ENCODE assay signal across 25 cellular contexts in the genomic region with DNA sequence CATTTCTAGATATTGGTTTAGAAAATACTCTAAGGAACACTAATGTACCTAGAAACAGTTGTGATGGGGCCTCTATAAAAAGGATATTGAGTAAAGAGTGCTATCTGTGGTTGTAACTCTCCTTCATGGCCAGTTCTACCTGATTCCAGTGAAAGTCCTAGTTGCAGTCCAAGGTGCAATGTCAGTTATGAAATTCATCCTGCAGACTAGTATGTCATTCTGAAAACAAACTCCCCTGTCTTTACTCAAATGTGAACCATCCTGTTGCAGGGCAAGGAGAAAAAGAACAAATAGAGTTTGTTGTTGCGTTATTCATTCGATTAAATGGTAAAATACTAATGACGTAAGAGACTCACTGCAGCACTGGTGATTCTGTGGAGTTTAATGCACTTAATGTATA.
"Had no signal": no experiment of that assay in that cellular context is flagged by ENCODE, and none has a peak within 500 bp of the region (broad histone marks: within the 10 kb centered on the region; RNA-seq: fewer than 3 reads in every experiment).

No MANE protein-coding gene starts in this region.

- H3K4me3 ChIP-seq: coronary artery, esophagus muscularis mucosa, gastrocnemius medialis had no signal

- H3K27me3 ChIP-seq: brain microvascular endothelial cell, esophagus muscularis mucosa, foreskin keratinocyte, gastrocnemius medialis had no signal

- H3K4me1 ChIP-seq: esophagus muscularis mucosa, foreskin keratinocyte had no signal

- H3K9me3 ChIP-seq: esophagus muscularis mucosa, gastrocnemius medialis had no signal

- H3K27ac ChIP-seq: brain microvascular endothelial cell, coronary artery, esophagus muscularis mucosa, foreskin keratinocyte, gastrocnemius medialis had no signal

- H3K36me3 ChIP-seq: brain microvascular endothelial cell had no signal

- ATAC-seq: activated T-cell treated with anti-CD3 and anti-CD28 coated beads, Interleukin-2, amount 50 U/mL, for 4 hours; activated T-helper 17 cell treated with anti-CD3 and anti-CD28 coated beads, Interleukin-2, amount 50 U/mL, for 72 hours; effector memory CD8-positive, alpha-beta T cell; foreskin keratinocyte; gastrocnemius medialis had no signal

- DNase-seq: activated CD4-positive, alpha-beta memory T cell treated with anti-CD3 and anti-CD28 coated beads, Interleukin-2, amount 10 ng/mL, durations not matched to agents 7 days and 5 days; activated CD4-positive, alpha-beta T cell treated with anti-CD3 and anti-CD28 coated beads for 1 hour; activated CD4-positive, alpha-beta T cell treated with anti-CD3 and anti-CD28 coated beads for 4 hours; activated CD4-positive, alpha-beta T cell treated with anti-CD3 and anti-CD28 coated beads, Interleukin-2, amount 10 ng/mL, durations not matched to agents 7 days and 5 days; activated CD4-positive, alpha-beta T cell treated with anti-CD3 and anti-CD28 coated beads, Interleukin-2, amount 50 U/mL, for 4 hours; activated CD8-positive, alpha-beta memory T cell treated with anti-CD3 and anti-CD28 coated beads, Interleukin-2, amount 50 U/mL, for 48 hours; activated effector memory CD4-positive, alpha-beta T cell treated with Interleukin-2 at 50 U/mL for 16 hours; activated gamma-delta T cell treated with Interleukin-2 at 50 U/mL for 16 hours; activated naive CD4-positive, alpha-beta T cell treated with anti-CD3 and anti-CD28 coated beads, Interleukin-2, amount 50 U/mL, for 16 hours; activated naive CD4-positive, alpha-beta T cell treated with Interleukin-2 at 50 U/mL for 16 hours; activated T-cell treated with anti-CD3 and anti-CD28 coated beads for 4 hours; activated T-cell treated with anti-CD3 and anti-CD28 coated beads, Interleukin-2, amount 50 U/mL, for 4 hours; amniotic stem cell; anterior cingulate cortex; brain microvascular endothelial cell; effector CD4-positive, alpha-beta T cell; effector memory CD8-positive, alpha-beta T cell; erythroblast; foreskin keratinocyte; gastrocnemius medialis; glutamatergic neuron; T-helper 2 cell had no signal
